In genomic region chr2:206260427-206261012, GRCh38 we compare ENCODE assay signal across 8 cellular contexts. TPM values are rescaled to one million over a fixed set of nuclear protein-coding genes. Genes with fewer than 3 reads are reported as not detected.
DNase-seq lines count a peak whose midpoint lies in the region; ATAC-seq and TF ChIP-seq lines count a peak whose summit lies in the region.

No MANE protein-coding gene starts in this region.

- peaks cover 16% of the 10 kb centered on the region for H3K4me1 Mint-ChIP-seq in HFFc6 (ENCODE audit: low read depth)
- peaks cover 11% of the 10 kb centered on the region for H3K4me1 Mint-ChIP-seq in stimulated activated effector memory CD8-positive, alpha-beta T cell treated with anti-CD3 and anti-CD28 coated beads, Interleukin-12 subunit alpha, Interleukin-12 subunit beta, amount 100 ng/mL, for 72 hours

- peaks cover 73% of the 10 kb centered on the region for H3K27me3 Mint-ChIP-seq in HFFc6 (ENCODE audit: insufficient read depth)

- H3K9me3 Mint-ChIP-seq in HFFc6 = no peaks in the 10 kb centered on the region
- no peaks in the 10 kb centered on the region for H3K9me3 Mint-ChIP-seq in stimulated activated effector memory CD8-positive, alpha-beta T cell treated with anti-CD3 and anti-CD28 coated beads, Interleukin-12 subunit alpha, Interleukin-12 subunit beta, amount 100 ng/mL, for 72 hours

- peak overlapping the region; percentile 67 for H3K4me3 Mint-ChIP-seq in HFFc6
- no peak overlapping the region for H3K4me3 Mint-ChIP-seq in stimulated activated effector memory CD8-positive, alpha-beta T cell treated with anti-CD3 and anti-CD28 coated beads, Interleukin-12 subunit alpha, Interleukin-12 subunit beta, amount 100 ng/mL, for 72 hours

- no peak for DNase-seq in Right ventricle myocardium inferior (ENCODE audit: missing footprints)
- no peak for DNase-seq in cardiac septum (ENCODE audit: low spot score)
- DNase-seq in HFFc6 = peak; percentile 51
- DNase-seq in NCI-H2227 treated with DMSO at 0.1 percent for 48 hours (lab: John Stamatoyannopoulos, UW) = peak; percentile 80
- no peak for DNase-seq in epithelial cell of proximal tubule (ENCODE audit: low read depth)
- DNase-seq in stimulated activated effector memory CD8-positive, alpha-beta T cell treated with anti-CD3 and anti-CD28 coated beads, Interleukin-12 subunit alpha, Interleukin-12 subunit beta, amount 100 ng/mL, for 72 hours (ENCODE audit: low spot score in 2 of 2) = no peak
- DNase-seq in effector CD8-positive, alpha-beta T cell (lab: John Stamatoyannopoulos, UW) = no peak
- DNase-seq in NCI-H2029 treated with DMSO at 0.1 percent for 48 hours (lab: John Stamatoyannopoulos, UW) = no peak

- intact Hi-C loops in Right ventricle myocardium inferior (cut with DNase I) (loop anchor here (10.0 kb wide), 1 partner anchor 96 kb away; no protein-coding TSS in a partner anchor), cardiac septum (cut with DNase I) (loop anchor here (10.0 kb wide), 1 partner anchor 96 kb away; no protein-coding TSS in a partner anchor)

- no peak overlapping the region for H3K4me3 ChIP-seq in epithelial cell of proximal tubule (ENCODE audit: low read depth, low read length)

- peak; percentile 72 for ATAC-seq in Right ventricle myocardium inferior
- ATAC-seq in stimulated activated effector memory CD8-positive, alpha-beta T cell treated with anti-CD3 and anti-CD28 coated beads, Interleukin-12 subunit alpha, Interleukin-12 subunit beta, amount 100 ng/mL, for 72 hours = peak; percentile 70

- H3K27ac Mint-ChIP-seq in HFFc6 = no peak overlapping the region
- no peak overlapping the region for H3K27ac Mint-ChIP-seq in stimulated activated effector memory CD8-positive, alpha-beta T cell treated with anti-CD3 and anti-CD28 coated beads, Interleukin-12 subunit alpha, Interleukin-12 subunit beta, amount 100 ng/mL, for 72 hours

- TF ChIP-seq CTCF in HFFc6 (IDR thresholded peaks at IDR 0.05) (peak; percentile 79), epithelial cell of proximal tubule (conservative IDR thresholded peaks at IDR 0.05; ENCODE audit: low read depth, low read length) (peak; percentile 53)

- H3K36me3 Mint-ChIP-seq in HFFc6 (ENCODE audit: low read depth) = no peaks in the 10 kb centered on the region
- H3K36me3 Mint-ChIP-seq in stimulated activated effector memory CD8-positive, alpha-beta T cell treated with anti-CD3 and anti-CD28 coated beads, Interleukin-12 subunit alpha, Interleukin-12 subunit beta, amount 100 ng/mL, for 72 hours = no peaks in the 10 kb centered on the region

RNA-seq across cellular contexts. Expression of gene ZDBF2, which starts 13.9 kb away (rescaled TPM):
- 7.0 TPM for total RNA-seq in Right ventricle myocardium inferior
- total RNA-seq in cardiac septum = 15.4 TPM
- 10 to 100 TPM; 11.4 to 15.4 (median 12.9) TPM for total RNA-seq in HFFc6 (2021; fragmentation: NEBNext Ultra II Directional; extraction: Animal tissue kit (Norgen Biotek cat#: 25700))
- 2.9 and 6.4 TPM in 2 replicates for total RNA-seq in epithelial cell of proximal tubule

Comparison
In these comparisons a context has a peak if more than half of its experiments do, and no peak if none do; other contexts are left out.
1. DNase-seq: peak in HFFc6 (single experiment) and NCI-H2227 treated with DMSO at 0.1 percent for 48 hours (single experiment); none in Right ventricle myocardium inferior (single experiment), cardiac septum (single experiment), epithelial cell of proximal tubule (single experiment), stimulated activated effector memory CD8-positive, alpha-beta T cell treated with anti-CD3 and anti-CD28 coated beads, Interleukin-12 subunit alpha, Interleukin-12 subunit beta, amount 100 ng/mL, for 72 hours (0 of 2), effector CD8-positive, alpha-beta T cell (single experiment) and NCI-H2029 treated with DMSO at 0.1 percent for 48 hours (single experiment).